In genomic region chr3:184734903-184735630, GRCh38 we compare ENCODE assay signal across 25 cellular contexts. TPM values are rescaled to one million over a fixed set of nuclear protein-coding genes. Genes with fewer than 3 reads are reported as not detected.
DNase-seq lines count a peak whose midpoint lies in the region; ATAC-seq and TF ChIP-seq lines count a peak whose summit lies in the region.
"Had no signal": no experiment of that assay in that cellular context is flagged by ENCODE, and none has a peak within 500 bp of the region (broad histone marks: within the 10 kb centered on the region; RNA-seq: fewer than 3 reads in every experiment).

No MANE protein-coding gene starts in this region.

- peak; percentile 2 for DNase-seq in activated naive CD8-positive, alpha-beta T cell treated with anti-CD3 and anti-CD28 coated beads, Interleukin-2, amount 10 ng/mL, durations not matched to agents 7 days and 5 days
- no peak for DNase-seq in activated naive CD8-positive, alpha-beta T cell treated with anti-CD3 and anti-CD28 coated beads for 36 hours
- peak; percentile 58 for DNase-seq in islet precursor cell
- DNase-seq in neural progenitor cell (ENCODE audit: low spot score) = no peak
- DNase-seq in uterus = peak; percentile 8 to 10
- DNase-seq in DMS114 treated with DMSO at 0.1 percent for 48 hours (lab: John Stamatoyannopoulos, UW; ENCODE audit: unreplicated experiment) = no peak
- DNase-seq in SK-N-SH = no peak
- no peak for DNase-seq in iPS-NIHi7 (ENCODE audit: extremely low spot score)
- DNase-seq: activated CD4-positive, alpha-beta T cell treated with anti-CD3 and anti-CD28 coated beads for 48 hours; activated naive CD4-positive, alpha-beta T cell; CD4-positive, alpha-beta T cell; foreskin melanocyte; heart right ventricle; kidney glomerular epithelial cell; NCI-H1048; NCI-H1694 treated with DMSO at 0.1 percent for 48 hours; NCI-H446 treated with DMSO at 0.1 percent for 48 hours; NCI-H82; substantia nigra; T-helper 9 cell; upper lobe of right lung had no signal

- H3K79me2 ChIP-seq in neural progenitor cell (ENCODE audit: low read depth) (no peaks in the 10 kb centered on the region), SK-N-SH (ENCODE audit: insufficient read depth) (no peaks in the 10 kb centered on the region)

- H3K9ac ChIP-seq in neural progenitor cell (no peak overlapping the region), SK-N-SH (no peak overlapping the region)

- peaks cover 8% of the 10 kb centered on the region for H3K27me3 Mint-ChIP-seq in activated naive CD8-positive, alpha-beta T cell treated with anti-CD3 and anti-CD28 coated beads, Interleukin-2, amount 10 ng/mL, durations not matched to agents 7 days and 5 days
- no peaks in the 10 kb centered on the region for H3K27me3 Mint-ChIP-seq in activated naive CD8-positive, alpha-beta T cell treated with anti-CD3 and anti-CD28 coated beads for 36 hours
- H3K27me3 Mint-ChIP-seq in neural progenitor cell (ENCODE audit: insufficient read depth, low read depth) = peaks cover 8% of the 10 kb centered on the region

- no peaks in the 10 kb centered on the region for H3K4me1 Mint-ChIP-seq in activated naive CD8-positive, alpha-beta T cell treated with anti-CD3 and anti-CD28 coated beads, Interleukin-2, amount 10 ng/mL, durations not matched to agents 7 days and 5 days
- no peaks in the 10 kb centered on the region for H3K4me1 Mint-ChIP-seq in activated naive CD8-positive, alpha-beta T cell treated with anti-CD3 and anti-CD28 coated beads for 36 hours
- peaks cover 47% of the 10 kb centered on the region for H3K4me1 Mint-ChIP-seq in neural progenitor cell
- H3K4me1 Mint-ChIP-seq: central memory CD8-positive, alpha-beta T cell; stimulated activated memory B cell treated with anti-CD40 and anti-IgM and Interleukin-4, amounts not matched to agents 10 μg/mL and 1 μg/mL and 100 μg/mL, for 72 hours had no signal

- TF ChIP-seq CTCF in neural progenitor cell (IDR thresholded peaks at IDR 0.05) = no peak
- TF ChIP-seq CTCF in uterus (IDR thresholded peaks at IDR 0.05) = no peak
- TF ChIP-seq CTCF in SK-N-SH (IDR thresholded peaks at IDR 0.05) = no peak

- no peaks in the 10 kb centered on the region for H3K9me3 ChIP-seq in neural progenitor cell (ENCODE audit: low read depth)
- no peaks in the 10 kb centered on the region for H3K9me3 ChIP-seq in uterus
- H3K9me3 ChIP-seq in SK-N-SH = no peaks in the 10 kb centered on the region
- H3K9me3 ChIP-seq: A549, heart right ventricle, upper lobe of right lung had no signal

- no peaks in the 10 kb centered on the region for H3K36me3 Mint-ChIP-seq in activated naive CD8-positive, alpha-beta T cell treated with anti-CD3 and anti-CD28 coated beads, Interleukin-2, amount 10 ng/mL, durations not matched to agents 7 days and 5 days
- no peaks in the 10 kb centered on the region for H3K36me3 Mint-ChIP-seq in activated naive CD8-positive, alpha-beta T cell treated with anti-CD3 and anti-CD28 coated beads for 36 hours
- no peaks in the 10 kb centered on the region for H3K36me3 Mint-ChIP-seq in neural progenitor cell
- H3K36me3 Mint-ChIP-seq: stimulated activated memory B cell treated with anti-CD40 and anti-IgM and Interleukin-4, amounts not matched to agents 10 μg/mL and 1 μg/mL and 100 μg/mL, for 72 hours had no signal

- CTCF ChIA-PET in SK-N-SH (lab: Yijun Ruan, JAX) = interaction anchor here (1.1 to 6.6 kb wide), 5 partner anchors 8 to 363 kb away, joined by 3 to 49 read pairs (median 4); partner anchors contain the start of gene EPHB3

- H3F3A ChIP-seq in neural progenitor cell (ENCODE audit: low read depth) = no peaks in the 10 kb centered on the region
- H3F3A ChIP-seq in SK-N-SH (replicated peaks; ENCODE audit: insufficient read depth) = no peaks in the 10 kb centered on the region

- H2AFZ ChIP-seq in neural progenitor cell (replicated peaks) (no peak overlapping the region), SK-N-SH (ENCODE audit: low read depth) (no peak overlapping the region)

- no peak for TF ChIP-seq POLR2A in uterus (IDR thresholded peaks at IDR 0.05)

- H3K27me3 ChIP-seq in neural progenitor cell (no peaks in the 10 kb centered on the region), uterus (no peaks in the 10 kb centered on the region), SK-N-SH (ENCODE audit: insufficient read depth) (no peaks in the 10 kb centered on the region)
- H3K27me3 ChIP-seq: upper lobe of right lung had no signal

- H3K4me1 ChIP-seq in neural progenitor cell (peaks cover 8% of the 10 kb centered on the region), uterus (no peaks in the 10 kb centered on the region), SK-N-SH (ENCODE audit: control insufficient read depth in 1 of 2, insufficient read depth in 2 of 2, low read depth in 1 of 2, low read length in 1 of 2) (peaks cover 7 to 8% of the 10 kb centered on the region in 2 experiments; a peak in 2 of 4 replicates)
- H3K4me1 ChIP-seq: A549, upper lobe of right lung had no signal

- no peaks in the 10 kb centered on the region for H4K20me1 ChIP-seq in neural progenitor cell (ENCODE audit: low read depth)
- no peaks in the 10 kb centered on the region for H4K20me1 ChIP-seq in SK-N-SH (ENCODE audit: insufficient read depth)

- H3K36me3 ChIP-seq in neural progenitor cell (no peaks in the 10 kb centered on the region), uterus (no peaks in the 10 kb centered on the region), SK-N-SH (replicated peaks in 1 of 2; ENCODE audit: control insufficient read depth in 1 of 2, insufficient read depth in 2 of 2, low read length in 1 of 2) (no peaks in the 10 kb centered on the region)
- H3K36me3 ChIP-seq: heart right ventricle, upper lobe of right lung had no signal

- TF ChIP-seq RAD21 in SK-N-SH (IDR thresholded peaks at IDR 0.05; ENCODE audit: low read length) = no peak

- H3K9me3 Mint-ChIP-seq in activated naive CD8-positive, alpha-beta T cell treated with anti-CD3 and anti-CD28 coated beads, Interleukin-2, amount 10 ng/mL, durations not matched to agents 7 days and 5 days = no peaks in the 10 kb centered on the region
- no peaks in the 10 kb centered on the region for H3K9me3 Mint-ChIP-seq in activated naive CD8-positive, alpha-beta T cell treated with anti-CD3 and anti-CD28 coated beads for 36 hours
- H3K9me3 Mint-ChIP-seq in neural progenitor cell = no peaks in the 10 kb centered on the region
- H3K9me3 Mint-ChIP-seq: CD4-positive, alpha-beta T cell; central memory CD8-positive, alpha-beta T cell; stimulated activated memory B cell treated with anti-CD40 and anti-IgM and Interleukin-4, amounts not matched to agents 10 μg/mL and 1 μg/mL and 100 μg/mL, for 72 hours had no signal

- no peak for ATAC-seq in activated naive CD8-positive, alpha-beta T cell treated with anti-CD3 and anti-CD28 coated beads, Interleukin-2, amount 10 ng/mL, durations not matched to agents 7 days and 5 days (ENCODE audit: low read depth)
- ATAC-seq: A549; heart right ventricle; stimulated activated memory B cell treated with anti-CD40 and anti-IgM and Interleukin-4, amounts not matched to agents 10 μg/mL and 1 μg/mL and 100 μg/mL, for 72 hours; upper lobe of right lung had no signal

- H3K27ac Mint-ChIP-seq in activated naive CD8-positive, alpha-beta T cell treated with anti-CD3 and anti-CD28 coated beads, Interleukin-2, amount 10 ng/mL, durations not matched to agents 7 days and 5 days = no peak overlapping the region
- no peak overlapping the region for H3K27ac Mint-ChIP-seq in activated naive CD8-positive, alpha-beta T cell treated with anti-CD3 and anti-CD28 coated beads for 36 hours
- H3K27ac Mint-ChIP-seq in neural progenitor cell = peak overlapping the region; percentile 4
- H3K27ac Mint-ChIP-seq: CD4-positive, alpha-beta T cell; stimulated activated memory B cell treated with anti-CD40 and anti-IgM and Interleukin-4, amounts not matched to agents 10 μg/mL and 1 μg/mL and 100 μg/mL, for 72 hours had no signal

- 94% methylated on average over 14 of the region's 14 CpGs for WGBS in SK-N-SH (ENCODE audit: low lambda C conversion rate)

- H3K9me2 ChIP-seq in SK-N-SH = no peaks in the 10 kb centered on the region

- no peak overlapping the region for H3K4me3 Mint-ChIP-seq in activated naive CD8-positive, alpha-beta T cell treated with anti-CD3 and anti-CD28 coated beads, Interleukin-2, amount 10 ng/mL, durations not matched to agents 7 days and 5 days
- H3K4me3 Mint-ChIP-seq in activated naive CD8-positive, alpha-beta T cell treated with anti-CD3 and anti-CD28 coated beads for 36 hours = no peak overlapping the region
- H3K4me3 Mint-ChIP-seq in neural progenitor cell = no peak overlapping the region
- H3K4me3 Mint-ChIP-seq: CD4-positive, alpha-beta T cell; central memory CD8-positive, alpha-beta T cell; stimulated activated memory B cell treated with anti-CD40 and anti-IgM and Interleukin-4, amounts not matched to agents 10 μg/mL and 1 μg/mL and 100 μg/mL, for 72 hours had no signal

- intact Hi-C loops in uterus (cut with DNase I; ENCODE audit: low total_unique reads) = loop anchor here (5.0 kb wide), 1 partner anchor 47 kb away; no protein-coding TSS in a partner anchor

- no peak overlapping the region for H3K27ac ChIP-seq in neural progenitor cell
- no peak overlapping the region for H3K27ac ChIP-seq in uterus
- H3K27ac ChIP-seq in SK-N-SH (ENCODE audit: low read depth in 2 of 2, low read length in 1 of 2) = no peak overlapping the region
- H3K27ac ChIP-seq: A549, heart right ventricle, upper lobe of right lung, VCaP had no signal

- H3K4me3 ChIP-seq in neural progenitor cell (no peak overlapping the region), uterus (no peak overlapping the region), SK-N-SH (ENCODE audit: low read depth in 2 of 2, low read length in 1 of 2) (no peak overlapping the region)
- H3K4me3 ChIP-seq: A549, heart right ventricle, upper lobe of right lung had no signal

- POLR2A ChIA-PET in activated naive CD8-positive, alpha-beta T cell treated with anti-CD3 and anti-CD28 coated beads, Interleukin-2, amount 10 ng/mL, durations not matched to agents 7 days and 5 days (lab: Charles Lee) = no interaction called here
- POLR2A ChIA-PET in SK-N-SH (lab: Yijun Ruan, JAX) = no interaction called here

- TF ChIP-seq EP300 in SK-N-SH (IDR thresholded peaks at IDR 0.05; ENCODE audit: borderline replicate concordance in 1 of 2, low read depth in 1 of 2, low read length in 1 of 2) = no peak

- H3K4me2 ChIP-seq in neural progenitor cell (no peak overlapping the region), SK-N-SH (no peak overlapping the region)
- H3K4me2 ChIP-seq: A549 had no signal

TF ChIP-seq in SK-N-SH, 30 proteins besides CTCF, POLR2A, EP300 and RAD21:
- TF ChIP-seq NRF1 (IDR thresholded peaks at IDR 0.05; ENCODE audit: low read depth, low read length) (no peak), TCF12 (IDR thresholded peaks at IDR 0.05) (no peak), POLR2AphosphoS5 (IDR thresholded peaks at IDR 0.05; ENCODE audit: low read depth, low read length) (no peak), ELF1 (IDR thresholded peaks at IDR 0.05) (no peak)

RNA-seq across cellular contexts. Expression of gene MAGEF1, which starts 23.2 kb away (rescaled TPM):
- total RNA-seq in activated naive CD8-positive, alpha-beta T cell treated with anti-CD3 and anti-CD28 coated beads, Interleukin-2, amount 10 ng/mL, durations not matched to agents 7 days and 5 days = 1 to 10 TPM; 4.9 to 6.0 TPM
- total RNA-seq in activated naive CD8-positive, alpha-beta T cell treated with anti-CD3 and anti-CD28 coated beads for 36 hours = 10 to 100 TPM; 22.5 to 26.9 TPM
- 73.9 and 88.1 TPM in 2 replicates for total RNA-seq in neural progenitor cell (ENCODE audit: low replicate concordance)
- total RNA-seq in uterus = 10 to 100 TPM; 33.9 to 55.4 (median 49.0) TPM
- 38.1 and 45.2 TPM in 2 replicates for polyA plus RNA-seq in SK-N-SH (2012; rRNA removed)
- polyA plus RNA-seq in SK-N-SH (2012; cell fraction: cytosol; rRNA removed) = 52.0 and 54.8 TPM in 2 replicates
- 17.9 and 18.3 TPM in 2 replicates for polyA plus RNA-seq in SK-N-SH (2012; cell fraction: nucleus; rRNA removed)

Comparison
In these comparisons a context has a peak if more than half of its experiments do, and no peak if none do; other contexts are left out.
1. DNase-seq: peak in activated naive CD8-positive, alpha-beta T cell treated with anti-CD3 and anti-CD28 coated beads, Interleukin-2, amount 10 ng/mL, durations not matched to agents 7 days and 5 days (single experiment), islet precursor cell (single experiment) and uterus (2 of 2); none in activated naive CD8-positive, alpha-beta T cell treated with anti-CD3 and anti-CD28 coated beads for 36 hours (single experiment), neural progenitor cell (single experiment), DMS114 treated with DMSO at 0.1 percent for 48 hours (single experiment), SK-N-SH (single experiment) and iPS-NIHi7 (single experiment).